Comparison of ENCODE assay signal across 26 cellular contexts in genomic region chr19:35077411-35078223, GRCh38. TPM values are rescaled to one million over a fixed set of nuclear protein-coding genes. Genes with fewer than 3 reads are reported as not detected.
"Had no signal": no experiment of that assay in that cellular context is flagged by ENCODE, and none has a peak within 500 bp of the region (broad histone marks: within the 10 kb centered on the region; RNA-seq: fewer than 3 reads in every experiment).

No MANE protein-coding gene starts in this region.

- DNase-seq: activated CD4-positive, alpha-beta T cell treated with anti-CD3 and anti-CD28 coated beads for 1 hour; activated CD4-positive, alpha-beta T cell treated with anti-CD3 and anti-CD28 coated beads, Interleukin-2, amount 50 U/mL, for 1 hour; activated T-cell treated with anti-CD3 and anti-CD28 coated beads, Interleukin-2, amount 50 U/mL, for 24 hours; aorta; foreskin keratinocyte; immature natural killer cell; nucleus accumbens; stimulated activated CD4-positive, alpha-beta T cell treated with anti-CD3 and anti-CD28 coated beads, Interleukin-15, amount 100 ng/mL, for 24 hours; testis; WERI-Rb-1 had no signal

- H3K27ac Mint-ChIP-seq: activated T-cell treated with anti-CD3 and anti-CD28 coated beads, Interleukin-2, amount 50 U/mL, for 24 hours; activated T-helper 17 cell treated with anti-CD3 and anti-CD28 coated beads, Interleukin-2, amount 50 U/mL, for 72 hours; brain; T-helper 2 cell treated with Interferon-gamma antibody and Interleukin-4, amounts not matched to agents 5 μg/mL and 100 μg/mL, for 36 hours; type B pancreatic cell had no signal

- H3K36me3 ChIP-seq: vagina, WERI-Rb-1 had no signal

- H3K27ac ChIP-seq: foreskin keratinocyte, testis, vagina, WERI-Rb-1 had no signal

- H3K27me3 Mint-ChIP-seq: activated T-cell treated with anti-CD3 and anti-CD28 coated beads, Interleukin-2, amount 50 U/mL, for 24 hours had no signal

- H3K36me3 Mint-ChIP-seq: activated naive CD4-positive, alpha-beta T cell treated with anti-CD3 and anti-CD28 coated beads, Interleukin-2, amount 50 U/mL, for 72 hours; brain; naive thymus-derived CD8-positive, alpha-beta T cell; stimulated activated memory B cell treated with anti-CD40 and anti-IgM and Interleukin-4, amounts not matched to agents 10 μg/mL and 1 μg/mL and 100 μg/mL, for 72 hours; type B pancreatic cell had no signal

- H3K4me3 ChIP-seq: lung, smooth muscle cell, testis, vagina had no signal

- H3K9me3 Mint-ChIP-seq: activated naive CD4-positive, alpha-beta T cell treated with anti-CD3 and anti-CD28 coated beads, Interleukin-2, amount 50 U/mL, for 72 hours; activated T-cell treated with anti-CD3 and anti-CD28 coated beads, Interleukin-2, amount 50 U/mL, for 24 hours; activated T-helper 17 cell treated with anti-CD3 and anti-CD28 coated beads, Interleukin-2, amount 50 U/mL, for 72 hours; naive thymus-derived CD8-positive, alpha-beta T cell; stimulated activated memory B cell treated with anti-CD40 and anti-IgM and Interleukin-4, amounts not matched to agents 10 μg/mL and 1 μg/mL and 100 μg/mL, for 72 hours; T-helper 2 cell treated with Interferon-gamma antibody and Interleukin-4, amounts not matched to agents 5 μg/mL and 100 μg/mL, for 36 hours; type B pancreatic cell had no signal

- H3K4me2 ChIP-seq: smooth muscle cell had no signal

- H3K4me1 ChIP-seq: foreskin keratinocyte, testis, vagina had no signal

- ATAC-seq: activated naive CD4-positive, alpha-beta T cell treated with anti-CD3 and anti-CD28 coated beads, Interleukin-2, amount 50 U/mL, for 72 hours; activated T-helper 17 cell treated with anti-CD3 and anti-CD28 coated beads, Interleukin-2, amount 50 U/mL, for 72 hours; foreskin keratinocyte; left lobe of liver; naive thymus-derived CD8-positive, alpha-beta T cell; sciatic nerve; stimulated activated memory B cell treated with anti-CD40 and anti-IgM and Interleukin-4, amounts not matched to agents 10 μg/mL and 1 μg/mL and 100 μg/mL, for 72 hours had no signal

- H3K27me3 ChIP-seq: foreskin keratinocyte, testis, vagina had no signal

- H3K4me1 Mint-ChIP-seq: brain had no signal

- H3K9me3 ChIP-seq: testis, vagina had no signal

- H3K4me3 Mint-ChIP-seq: activated T-cell treated with anti-CD3 and anti-CD28 coated beads, Interleukin-2, amount 50 U/mL, for 24 hours; activated T-helper 17 cell treated with anti-CD3 and anti-CD28 coated beads, Interleukin-2, amount 50 U/mL, for 72 hours; brain; naive thymus-derived CD8-positive, alpha-beta T cell; stimulated activated memory B cell treated with anti-CD40 and anti-IgM and Interleukin-4, amounts not matched to agents 10 μg/mL and 1 μg/mL and 100 μg/mL, for 72 hours; T-helper 2 cell treated with Interferon-gamma antibody and Interleukin-4, amounts not matched to agents 5 μg/mL and 100 μg/mL, for 36 hours; type B pancreatic cell had no signal

RNA-seq across cellular contexts. Expression of gene HPN, which starts 36.1 kb away (rescaled TPM):
- total RNA-seq: activated naive CD4-positive, alpha-beta T cell treated with anti-CD3 and anti-CD28 coated beads, Interleukin-2, amount 50 U/mL, for 72 hours; chondrocyte; foreskin keratinocyte; glomerular endothelial cell; vagina had no signal
- polyA plus RNA-seq: aorta, foreskin keratinocyte, immature natural killer cell had no signal

RNA-seq across cellular contexts. Expression of gene FXYD3, which starts 38.0 kb away (rescaled TPM):
- total RNA-seq: activated naive CD4-positive, alpha-beta T cell treated with anti-CD3 and anti-CD28 coated beads, Interleukin-2, amount 50 U/mL, for 72 hours; activated T-helper 17 cell treated with anti-CD3 and anti-CD28 coated beads, Interleukin-2, amount 50 U/mL, for 72 hours; cardiac septum; chondrocyte; glomerular endothelial cell; naive thymus-derived CD8-positive, alpha-beta T cell had no signal
- polyA plus RNA-seq: immature natural killer cell; naive thymus-derived CD8-positive, alpha-beta T cell had no signal

RNA-seq across cellular contexts. Expression of gene LGI4, which starts 57.2 kb away (rescaled TPM):
- total RNA-seq: foreskin keratinocyte, glomerular endothelial cell, kidney epithelial cell had no signal
- polyA plus RNA-seq: immature natural killer cell had no signal
